13 cellular contexts compared by ENCODE assay signal in the genomic region with DNA sequence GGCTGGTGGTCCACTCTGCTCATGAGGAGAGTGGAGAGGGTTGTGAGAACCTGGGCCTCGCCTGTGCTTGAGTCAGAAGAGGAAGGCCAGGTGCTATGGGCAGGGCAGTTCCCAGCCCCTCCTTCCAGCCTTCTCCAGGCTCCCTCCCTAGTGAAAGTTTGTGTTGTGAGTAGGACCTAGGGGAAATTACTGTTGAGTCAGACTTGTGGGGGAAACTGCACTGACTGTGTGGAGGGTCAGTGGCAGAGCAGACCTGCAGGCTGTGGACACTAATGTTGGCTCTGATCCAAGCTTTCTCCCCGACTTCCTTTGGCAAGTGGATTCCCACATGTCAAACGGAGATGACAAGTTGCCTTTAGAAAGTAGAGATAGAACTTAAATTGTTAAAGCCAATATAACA.
DNase-seq lines count a peak whose midpoint lies in the region; ATAC-seq and TF ChIP-seq lines count a peak whose summit lies in the region.
"Had no signal": no experiment of that assay in that cellular context is flagged by ENCODE, and none has a peak within 500 bp of the region (broad histone marks: within the 10 kb centered on the region; RNA-seq: fewer than 3 reads in every experiment).

No MANE protein-coding gene starts in this region.

- H3K14ac ChIP-seq in neuronal stem cell (ENCODE audit: low read length) = no peak overlapping the region

- H3K9me3 ChIP-seq in Peyer's patch (no peaks in the 10 kb centered on the region), neuronal stem cell (replicated peaks in 1 of 2; ENCODE audit: control insufficient read depth in 2 of 2, insufficient read depth in 1 of 2, low read depth in 1 of 2, low read length in 2 of 2) (no peaks in the 10 kb centered on the region)
- H3K9me3 ChIP-seq: Caco-2 had no signal

- H2BK5ac ChIP-seq in neuronal stem cell (ENCODE audit: low read length) = no peak overlapping the region

- H3K4me3 ChIP-seq in Peyer's patch (no peak overlapping the region), epithelial cell of esophagus (ENCODE audit: low read length) (no peak overlapping the region), neuronal stem cell (ENCODE audit: low read length in 2 of 2) (no peak overlapping the region)

- peak overlapping the region; percentile 73 for H4K8ac ChIP-seq in neuronal stem cell (ENCODE audit: low read depth, low read length)

- H3K9ac ChIP-seq in neuronal stem cell (ENCODE audit: low read depth, low read length, poor library complexity) = no peak overlapping the region

- no peak overlapping the region for H3K18ac ChIP-seq in neuronal stem cell (ENCODE audit: low read length)

- H3K27ac ChIP-seq in Peyer's patch (peak overlapping the region in 3 of 4 donors; percentile 74 to 84 (median 83)), neuronal stem cell (replicated peaks; ENCODE audit: low read length) (no peak overlapping the region)

- H2BK120ac ChIP-seq in neuronal stem cell (ENCODE audit: low read depth, low read length) = no peak overlapping the region

- no peak for TF ChIP-seq CTCF in Peyer's patch (IDR thresholded peaks at IDR 0.05)
- TF ChIP-seq CTCF in epithelial cell of esophagus (IDR thresholded peaks at IDR 0.05; ENCODE audit: insufficient read depth, low read depth, low read length, missing control alignments) = no peak

- WGBS in neuronal stem cell (ENCODE audit: extremely low coverage in 2 of 2, insufficient read length in 2 of 2, insufficient replicate concordance in 1 of 2), 2 donors = no CpG with 5 or more reads among the region's 3 CpGs

- ATAC-seq in HG02642 (IDR thresholded peaks at IDR 0.05; ENCODE audit: poor library complexity, unreplicated experiment) (no peak), HG02885 (IDR thresholded peaks at IDR 0.05; ENCODE audit: poor library complexity, unreplicated experiment) (no peak)

- H3K27me3 ChIP-seq in Peyer's patch (no peaks in the 10 kb centered on the region), neuronal stem cell (ENCODE audit: control insufficient read depth in 3 of 3, insufficient read depth in 3 of 3, low read depth in 1 of 3, low read length in 3 of 3) (no peaks in the 10 kb centered on the region)

- DNase-seq in ELR (ENCODE audit: low read depth) = peak; percentile 77
- peak in 2 of 3 donors; percentile 72 to 77 for DNase-seq in Peyer's patch
- DNase-seq in epithelial cell of esophagus (ENCODE audit: low read depth) = peak; percentile 91
- DNase-seq in neuronal stem cell (ENCODE audit: low spot score) = no peak
- DNase-seq in SK-N-DZ (ENCODE audit: low spot score) = no peak
- no peak for DNase-seq in NCI-H2227 (lab: John Stamatoyannopoulos, UW; ENCODE audit: unreplicated experiment)
- DNase-seq: activated B cell treated with CpG ODN at 0.5 μM for 24 hours; Caco-2; effector memory CD4-positive, alpha-beta T cell; NCI-H1092 treated with DMSO at 0.1 percent for 48 hours; posterior cingulate gyrus had no signal

- no peak overlapping the region for H3K4me2 ChIP-seq in neuronal stem cell (ENCODE audit: insufficient read depth, low read length, poor library complexity, severe bottlenecking)

- no peak overlapping the region for H2AFZ ChIP-seq in neuronal stem cell (ENCODE audit: low read length)

- H4K91ac ChIP-seq in neuronal stem cell (ENCODE audit: low read depth, low read length, poor library complexity) = no peak overlapping the region

- no peak overlapping the region for H2BK12ac ChIP-seq in neuronal stem cell (ENCODE audit: low read length)

- H3K4me1 ChIP-seq in Peyer's patch = peaks cover 0 to 70% (median 11%) of the 10 kb centered on the region in 4 donors
- H3K4me1 ChIP-seq in neuronal stem cell (ENCODE audit: control insufficient read depth in 2 of 2, insufficient read depth in 1 of 2, low read depth in 1 of 2, low read length in 2 of 2) = no peaks in the 10 kb centered on the region

- no peak overlapping the region for H3K23ac ChIP-seq in neuronal stem cell (ENCODE audit: low read depth, low read length, poor library complexity)

- H3K36me3 ChIP-seq in Peyer's patch = no peaks in the 10 kb centered on the region
- H3K36me3 ChIP-seq in neuronal stem cell (replicated peaks in 1 of 2; ENCODE audit: control insufficient read depth in 2 of 2, insufficient read depth in 2 of 2, low read length in 2 of 2) = no peaks in the 10 kb centered on the region

- H2BK15ac ChIP-seq in neuronal stem cell (ENCODE audit: low read length) = no peak overlapping the region

- H3K4ac ChIP-seq in neuronal stem cell (ENCODE audit: low read length) = no peak overlapping the region

- TF ChIP-seq POLR2A in Peyer's patch (IDR thresholded peaks at IDR 0.05) = peak in 1 of 2 donors; percentile 49

- H3K79me1 ChIP-seq in neuronal stem cell (ENCODE audit: low read depth, low read length) = no peaks in the 10 kb centered on the region

- H2AK5ac ChIP-seq in neuronal stem cell (ENCODE audit: low read depth, low read length) = no peak overlapping the region

Comparison
In these comparisons a context has a peak if more than half of its experiments do, and no peak if none do; other contexts are left out.
1. DNase-seq: peak in ELR (single experiment), Peyer's patch (2 of 3) and epithelial cell of esophagus (single experiment); none in neuronal stem cell (single experiment), SK-N-DZ (single experiment) and NCI-H2227 (single experiment).